ENCODE assay signal across 1 cellular context in genomic region chr1:30745834-30746208, GRCh38.
TF ChIP-seq lines count a peak whose summit lies in the region.

No MANE protein-coding gene starts in this region.

TF ChIP-seq in GM12878, 131 proteins besides CTCF, POLR2A, EP300 and RAD21:
- TF ChIP-seq MLLT1 (IDR thresholded peaks at IDR 0.05) (0 out of 2 replicates have a peak, but pooled peaks have one; percentile 6), USF1 (IDR thresholded peaks at IDR 0.05; ENCODE audit: borderline replicate concordance, extremely low read length, insufficient read depth, low read depth, low read length) (peak; percentile 87), YY1 (IDR thresholded peaks at IDR 0.05; ENCODE audit: low read depth, low read length) (no peak), ATF3 (IDR thresholded peaks at IDR 0.05; ENCODE audit: borderline replicate concordance, extremely low read depth, low read depth, low read length) (peak; percentile 61; the same call in 1 of the 2 replicates), ZNF687 (IDR thresholded peaks at IDR 0.05) (peak; percentile 77; the same call in 1 of the 2 replicates), SKIL (IDR thresholded peaks at IDR 0.05; ENCODE audit: low read depth, poor library complexity, severe bottlenecking) (no peak), MEF2B (IDR thresholded peaks at IDR 0.05; ENCODE audit: partially characterized antibody, poor library complexity, severe bottlenecking) (peak; percentile 53), NR2C1 (IDR thresholded peaks at IDR 0.05) (no peak), SMARCA5 (IDR thresholded peaks at IDR 0.05) (0 out of 2 replicates have a peak, but pooled peaks have one; percentile 27), TBL1XR1 (IDR thresholded peaks at IDR 0.05; ENCODE audit: low read depth, low read length) (peak; percentile 7; the same call in 1 of the 2 replicates), TCF7 (IDR thresholded peaks at IDR 0.05; ENCODE audit: borderline replicate concordance) (no peak), E2F4 (IDR thresholded peaks at IDR 0.05; ENCODE audit: low read depth, low read length) (no peak), CHD4 (IDR thresholded peaks at IDR 0.05) (no peak), RELB (IDR thresholded peaks at IDR 0.05; ENCODE audit: low read depth) (0 out of 2 replicates have a peak, but pooled peaks have one; percentile 9), TAF1 (IDR thresholded peaks at IDR 0.05; ENCODE audit: borderline replicate concordance, low read depth, low read length) (no peak), NR2F1 (conservative IDR thresholded peaks at IDR 0.05) (peak; percentile 46), BHLHE40 (IDR thresholded peaks at IDR 0.05; ENCODE audit: borderline replicate concordance in 1 of 2, low read depth in 2 of 2, low read length in 1 of 2) (no peak), POLR2AphosphoS2 (IDR thresholded peaks at IDR 0.05; ENCODE audit: low read depth, low read length) (0 out of 2 replicates have a peak, but pooled peaks have one; percentile 10), SP1 (IDR thresholded peaks at IDR 0.05; ENCODE audit: low read depth, low read length) (no peak), LARP7 (IDR thresholded peaks at IDR 0.05) (no peak), BCL11A (IDR thresholded peaks at IDR 0.05; ENCODE audit: low read depth, low read length) (no peak), CBFB (IDR thresholded peaks at IDR 0.05; ENCODE audit: low read depth) (no peak), MYC (IDR thresholded peaks at IDR 0.05; ENCODE audit: insufficient read depth, insufficient read length, insufficient replicate concordance, low read length, severe bottlenecking) (no peak), DPF2 (IDR thresholded peaks at IDR 0.05) (0 out of 2 replicates have a peak, but pooled peaks have one; percentile 10), ATF2 (IDR thresholded peaks at IDR 0.05; ENCODE audit: low read length) (no peak), ZZZ3 (IDR thresholded peaks at IDR 0.05; ENCODE audit: control insufficient read depth, insufficient read length, low read depth) (no peak), WRNIP1 (IDR thresholded peaks at IDR 0.05; ENCODE audit: borderline replicate concordance, low read depth, low read length) (no peak), MTA3 (IDR thresholded peaks at IDR 0.05; ENCODE audit: borderline replicate concordance, low read length) (no peak), IKZF1 (conservative IDR thresholded peaks at IDR 0.05) (0 out of 2 replicates have a peak, but pooled peaks have one; percentile 35), SREBF2 (IDR thresholded peaks at IDR 0.05; ENCODE audit: low read length) (no peak), FOXM1 (IDR thresholded peaks at IDR 0.05; ENCODE audit: low read depth, low read length) (no peak), RFX5 (IDR thresholded peaks at IDR 0.05; ENCODE audit: low read depth, low read length) (peak; percentile 68; the same call in 1 of the 2 replicates), USF2 (IDR thresholded peaks at IDR 0.05; ENCODE audit: borderline replicate concordance, low read depth, low read length) (peak; percentile 74), HDGF (IDR thresholded peaks at IDR 0.05) (no peak), BACH1 (IDR thresholded peaks at IDR 0.05; ENCODE audit: borderline replicate concordance) (no peak), SMAD5 (IDR thresholded peaks at IDR 0.05; ENCODE audit: low read depth) (no peak), STAT3 (IDR thresholded peaks at IDR 0.05; ENCODE audit: low read depth, low read length) (no peak), PML (IDR thresholded peaks at IDR 0.05; ENCODE audit: low read length) (no peak), REST (IDR thresholded peaks at IDR 0.05; ENCODE audit: low read depth, low read length) (no peak), MTA2 (IDR thresholded peaks at IDR 0.05; ENCODE audit: low read depth) (no peak), RAD51 (IDR thresholded peaks at IDR 0.05) (peak; percentile 94), POLR2AphosphoS5 (IDR thresholded peaks at IDR 0.05; ENCODE audit: low read length) (0 out of 2 replicates have a peak, but pooled peaks have one; percentile 50), TARDBP (IDR thresholded peaks at IDR 0.05; ENCODE audit: borderline replicate concordance) (no peak), IRF4 (IDR thresholded peaks at IDR 0.05; ENCODE audit: low read depth, low read length) (no peak)
